Comparison of ENCODE assay signal across 16 cellular contexts in the genomic region with DNA sequence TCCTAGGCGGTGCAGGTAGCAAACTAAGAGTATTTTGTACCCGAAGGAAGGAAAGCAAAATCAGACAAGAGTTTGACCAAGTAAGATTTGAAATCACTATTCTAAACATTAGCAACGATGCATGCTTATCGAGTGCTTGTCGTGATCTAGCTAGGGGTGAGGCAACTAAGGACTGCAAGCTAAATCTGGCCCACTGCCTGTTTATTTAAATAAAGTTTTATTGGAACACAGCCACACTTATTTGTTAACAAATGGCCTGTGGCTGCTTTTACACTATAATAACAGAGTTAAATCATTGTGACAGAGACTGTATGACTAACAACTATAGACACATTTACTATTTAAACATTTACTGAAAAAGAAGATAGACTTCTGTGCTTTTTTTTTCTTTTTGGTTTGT.
DNase-seq lines count a peak whose midpoint lies in the region; ATAC-seq, FAIRE-seq and TF ChIP-seq lines count a peak whose summit lies in the region.
"Had no signal": no experiment of that assay in that cellular context is flagged by ENCODE, and none has a peak within 500 bp of the region (broad histone marks: within the 10 kb centered on the region; RNA-seq: fewer than 3 reads in every experiment).

No MANE protein-coding gene starts in this region.

- H2AFZ ChIP-seq in K562 (ENCODE audit: low read depth, low read length): no peak overlapping the region

- H3K4me3 ChIP-seq in K562: no peak overlapping the region

- WGBS in K562 (ENCODE audit: insufficient coverage, low coverage, missing lambda C conversion rate): 0% methylated on average over 3 of the region's 5 CpGs

- H3K27ac ChIP-seq in KOPT-K1 (ENCODE audit: low read depth, low read length, poor library complexity, severe bottlenecking) (peak overlapping the region; percentile 33), K562 (ENCODE audit: extremely low read depth, low read depth, low read length) (no peak overlapping the region)
- H3K27ac ChIP-seq in CD4-positive, alpha-beta T cell (ENCODE audit: low read depth, low read length): no peak overlapping the region

- POLR2A ChIA-PET in K562 (lab: Yijun Ruan, JAX): no interaction called here
- POLR2A ChIA-PET in CD4-positive, alpha-beta T cell (lab: Charles Lee): interaction anchor here (2.3 kb wide), 1 partner anchor 178 kb away, joined by 6 read pairs; no protein-coding TSS in a partner anchor

- H3K36me3 ChIP-seq in KOPT-K1 (ENCODE audit: insufficient read depth, low read length) (no peaks in the 10 kb centered on the region), K562 (ENCODE audit: control insufficient read depth, insufficient read depth, low read length) (no peaks in the 10 kb centered on the region)

- H3K36me3 Mint-ChIP-seq in stimulated activated effector memory CD8-positive, alpha-beta T cell treated with anti-CD3 and anti-CD28 coated beads, Interleukin-12 subunit alpha, Interleukin-12 subunit beta, amount 100 ng/mL, for 72 hours: no peaks in the 10 kb centered on the region
- no peaks in the 10 kb centered on the region for H3K36me3 Mint-ChIP-seq in CD4-positive, alpha-beta T cell (ENCODE audit: low read depth)
- no peaks in the 10 kb centered on the region for H3K36me3 Mint-ChIP-seq in activated CD4-positive, alpha-beta T cell treated with anti-CD3 and anti-CD28 coated beads, Interleukin-2, amount 10 ng/mL, durations not matched to agents 24 days and 14 days (ENCODE audit: low read depth)
- H3K36me3 Mint-ChIP-seq: CD8-positive, alpha-beta T cell had no signal

- no peak for TF ChIP-seq EP300 in K562 (IDR thresholded peaks at IDR 0.05; ENCODE audit: low read length)

- TF ChIP-seq RAD21 in K562 (CRISPR knock-in tag; conservative IDR thresholded peaks at IDR 0.05 in 1 of 2, IDR thresholded peaks at IDR 0.05 in 1 of 2): no peak

- no peaks in the 10 kb centered on the region for H4K20me1 ChIP-seq in K562 (replicated peaks; ENCODE audit: control insufficient read depth, insufficient read depth, low read length)

- ATAC-seq in K562 (no peak), HG03045 (IDR thresholded peaks at IDR 0.05; ENCODE audit: unreplicated experiment) (no peak)
- ATAC-seq in stimulated activated effector memory CD8-positive, alpha-beta T cell treated with anti-CD3 and anti-CD28 coated beads, Interleukin-12 subunit alpha, Interleukin-12 subunit beta, amount 100 ng/mL, for 72 hours: no peak
- no peak for ATAC-seq in CD4-positive, alpha-beta T cell (ENCODE audit: poor library complexity)
- ATAC-seq: CD8-positive, alpha-beta T cell; HCT116 had no signal

- no peak overlapping the region for H3K9ac ChIP-seq in K562 (ENCODE audit: insufficient read depth in 1 of 2, low read depth in 2 of 2, low read length in 2 of 2)

- no peak overlapping the region for H3K4me2 ChIP-seq in K562 (ENCODE audit: insufficient read depth, low read length)

- H3K9me1 ChIP-seq in K562 (ENCODE audit: control insufficient read depth, insufficient read depth, low read length): no peaks in the 10 kb centered on the region

- H3K27me3 Mint-ChIP-seq in CD4-positive, alpha-beta T cell: no peaks in the 10 kb centered on the region
- no peaks in the 10 kb centered on the region for H3K27me3 Mint-ChIP-seq in activated CD4-positive, alpha-beta T cell treated with anti-CD3 and anti-CD28 coated beads, Interleukin-2, amount 10 ng/mL, durations not matched to agents 24 days and 14 days

- CTCF ChIA-PET in K562 (lab: Yijun Ruan, JAX; ENCODE audit: low intra/inter-chr PET ratio): no interaction called here
- CTCF ChIA-PET in CD4-positive, alpha-beta T cell (lab: Charles Lee): no interaction called here

- H3K4me1 Mint-ChIP-seq in stimulated activated effector memory CD8-positive, alpha-beta T cell treated with anti-CD3 and anti-CD28 coated beads, Interleukin-12 subunit alpha, Interleukin-12 subunit beta, amount 100 ng/mL, for 72 hours: peaks cover 23% of the 10 kb centered on the region
- peaks cover 55% of the 10 kb centered on the region for H3K4me1 Mint-ChIP-seq in CD4-positive, alpha-beta T cell (ENCODE audit: low read depth)
- H3K4me1 Mint-ChIP-seq in activated CD4-positive, alpha-beta T cell treated with anti-CD3 and anti-CD28 coated beads, Interleukin-2, amount 10 ng/mL, durations not matched to agents 24 days and 14 days: peaks cover 22% of the 10 kb centered on the region

- TF ChIP-seq CTCF in K562 (IDR thresholded peaks at IDR 0.05 in 2 of 3, conservative IDR thresholded peaks at IDR 0.05 in 1 of 3; ENCODE audit: insufficient read depth in 2 of 3, low read depth in 1 of 3, low read length in 3 of 3): no peak
- TF ChIP-seq CTCF in CD4-positive, alpha-beta T cell (IDR thresholded peaks at IDR 0.05): no peak

- no peaks in the 10 kb centered on the region for H3K9me3 Mint-ChIP-seq in stimulated activated effector memory CD8-positive, alpha-beta T cell treated with anti-CD3 and anti-CD28 coated beads, Interleukin-12 subunit alpha, Interleukin-12 subunit beta, amount 100 ng/mL, for 72 hours
- no peaks in the 10 kb centered on the region for H3K9me3 Mint-ChIP-seq in CD4-positive, alpha-beta T cell
- peaks cover 14% of the 10 kb centered on the region for H3K9me3 Mint-ChIP-seq in activated CD4-positive, alpha-beta T cell treated with anti-CD3 and anti-CD28 coated beads, Interleukin-2, amount 10 ng/mL, durations not matched to agents 24 days and 14 days
- H3K9me3 Mint-ChIP-seq: CD8-positive, alpha-beta T cell had no signal

- no TSS peak for BruUV-seq in K562 (replicated peaks; lab: Mats Ljungman, UMichigan)

- H3K79me2 ChIP-seq in K562 (ENCODE audit: control insufficient read depth, insufficient read depth, low read length): no peaks in the 10 kb centered on the region

- no peak for FAIRE-seq in K562 (lab: Jason Lieb, UNC)
- FAIRE-seq: GM12891, GM18507 had no signal

- H3K9me3 ChIP-seq in KOPT-K1 (ENCODE audit: insufficient read depth, low read length, poor library complexity, severe bottlenecking) (peaks cover 13% of the 10 kb centered on the region), K562 (replicated peaks; ENCODE audit: control insufficient read depth, insufficient read depth, low read depth, low read length) (no peaks in the 10 kb centered on the region)
- H3K9me3 ChIP-seq in CD4-positive, alpha-beta T cell (ENCODE audit: control insufficient read depth, low read length): no peaks in the 10 kb centered on the region
- H3K9me3 ChIP-seq: Caco-2 had no signal

- H3K4me3 Mint-ChIP-seq in stimulated activated effector memory CD8-positive, alpha-beta T cell treated with anti-CD3 and anti-CD28 coated beads, Interleukin-12 subunit alpha, Interleukin-12 subunit beta, amount 100 ng/mL, for 72 hours: no peak overlapping the region
- no peak overlapping the region for H3K4me3 Mint-ChIP-seq in CD4-positive, alpha-beta T cell
- H3K4me3 Mint-ChIP-seq in activated CD4-positive, alpha-beta T cell treated with anti-CD3 and anti-CD28 coated beads, Interleukin-2, amount 10 ng/mL, durations not matched to agents 24 days and 14 days: no peak overlapping the region
- H3K4me3 Mint-ChIP-seq: CD8-positive, alpha-beta T cell; H9 had no signal

- peak overlapping the region; percentile 8 for H3K27ac Mint-ChIP-seq in stimulated activated effector memory CD8-positive, alpha-beta T cell treated with anti-CD3 and anti-CD28 coated beads, Interleukin-12 subunit alpha, Interleukin-12 subunit beta, amount 100 ng/mL, for 72 hours
- no peak overlapping the region for H3K27ac Mint-ChIP-seq in CD4-positive, alpha-beta T cell
- H3K27ac Mint-ChIP-seq in activated CD4-positive, alpha-beta T cell treated with anti-CD3 and anti-CD28 coated beads, Interleukin-2, amount 10 ng/mL, durations not matched to agents 24 days and 14 days: no peak overlapping the region
- H3K27ac Mint-ChIP-seq: CD8-positive, alpha-beta T cell; H9 had no signal

- TF ChIP-seq POLR2A in K562 (conservative IDR thresholded peaks at IDR 0.05): no peak

- in situ Hi-C loops in K562 (cut with MboI): no loop called here

- intact Hi-C loops in K562 (cut with micrococcal nuclease): no loop called here
- intact Hi-C loops in CD4-positive, alpha-beta T cell (cut with DNase I, micrococcal nuclease): no loop called here
- intact Hi-C loops in activated CD4-positive, alpha-beta T cell treated with anti-CD3 and anti-CD28 coated beads, Interleukin-2, amount 10 ng/mL, durations not matched to agents 24 days and 14 days (cut with micrococcal nuclease): no loop called here

- H3K4me1 ChIP-seq in K562 (replicated peaks in 1 of 2; ENCODE audit: control insufficient read depth in 2 of 2, insufficient read depth in 2 of 2, low read length in 2 of 2): no peaks in the 10 kb centered on the region
- H3K4me1 ChIP-seq: Caco-2 had no signal

- H3K27me3 ChIP-seq in K562 (ENCODE audit: control insufficient read depth in 2 of 2, insufficient read depth in 2 of 2, low read length in 2 of 2): no peaks in the 10 kb centered on the region
- no peaks in the 10 kb centered on the region for H3K27me3 ChIP-seq in CD4-positive, alpha-beta T cell (ENCODE audit: control insufficient read depth, insufficient read depth, low read length)

- DNase-seq in K562 (ENCODE audit: extremely low read depth in 1 of 4, low spot score in 3 of 4): no peak
- DNase-seq in stimulated activated effector memory CD8-positive, alpha-beta T cell treated with anti-CD3 and anti-CD28 coated beads, Interleukin-12 subunit alpha, Interleukin-12 subunit beta, amount 100 ng/mL, for 72 hours (ENCODE audit: low spot score in 2 of 2): no peak
- DNase-seq in CD4-positive, alpha-beta T cell: no peak
- DNase-seq in activated CD4-positive, alpha-beta T cell treated with anti-CD3 and anti-CD28 coated beads, Interleukin-2, amount 10 ng/mL, durations not matched to agents 24 days and 14 days: no peak
- DNase-seq: C1 segment of cervical spinal cord; Caco-2; CD8-positive, alpha-beta T cell; DMS153; EL; GDM1; H9 had no signal
